Comparison of ENCODE assay signal across 9 cellular contexts in the genomic region with DNA sequence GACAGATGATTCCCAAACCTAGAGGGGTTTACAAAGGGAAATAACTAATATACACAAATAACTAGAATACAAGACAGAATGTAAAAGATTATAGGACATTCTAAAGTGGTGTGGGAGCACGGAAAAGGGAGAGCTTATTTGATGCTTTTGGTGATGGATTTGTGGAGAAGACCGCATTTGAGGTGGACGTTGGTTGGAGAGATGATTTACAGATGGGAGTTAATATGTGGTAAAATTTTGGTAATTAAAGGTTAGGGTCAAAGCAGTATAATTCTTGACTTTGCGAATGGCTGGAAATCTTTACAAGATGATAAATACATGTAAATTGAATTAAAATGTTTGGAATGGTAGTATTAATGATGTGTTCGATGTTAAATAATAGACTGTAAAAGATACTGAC. TPM values are rescaled to one million over a fixed set of nuclear protein-coding genes. Genes with fewer than 3 reads are reported as not detected.
DNase-seq lines count a peak whose midpoint lies in the region; ATAC-seq and TF ChIP-seq lines count a peak whose summit lies in the region.
"Had no signal": no experiment of that assay in that cellular context is flagged by ENCODE, and none has a peak within 500 bp of the region (broad histone marks: within the 10 kb centered on the region; RNA-seq: fewer than 3 reads in every experiment).

No MANE protein-coding gene starts in this region.

- H3K36me3 ChIP-seq in cardiac muscle cell, result no peaks in the 10 kb centered on the region
- no peaks in the 10 kb centered on the region for H3K36me3 ChIP-seq in thoracic aorta

- TF ChIP-seq CTCF in cardiac muscle cell (IDR thresholded peaks at IDR 0.05; ENCODE audit: low read depth, low read length) (no peak), thoracic aorta (IDR thresholded peaks at IDR 0.05) (no peak)

- H3K4me1 ChIP-seq in cardiac muscle cell (ENCODE audit: low read depth) (peaks cover 17% of the 10 kb centered on the region), thoracic aorta (ENCODE audit: control insufficient read depth in 1 of 2, low read depth in 2 of 2) (peaks cover 0 to 10% of the 10 kb centered on the region in 2 donors)

- no peak for DNase-seq in cardiac muscle cell (ENCODE audit: low read depth in 1 of 2, low spot score in 1 of 2)
- DNase-seq in cardiac septum (ENCODE audit: low spot score), result no peak
- DNase-seq in activated CD8-positive, alpha-beta T cell treated with anti-CD3 and anti-CD28 coated beads, Interleukin-2, amount 10 ng/mL, durations not matched to agents 7 days and 5 days, result no peak
- DNase-seq in thoracic aorta (ENCODE audit: low spot score), result no peak
- DNase-seq: NCI-H2029 had no signal

- intact Hi-C loops in cardiac septum (cut with DNase I), result loop anchor here (10.0 kb wide), 1 partner anchor 160 kb away; a partner anchor contains a TSS

- peak overlapping the region; percentile 87 for H3K4me3 Mint-ChIP-seq in activated CD8-positive, alpha-beta T cell treated with anti-CD3 and anti-CD28 coated beads, Interleukin-2, amount 10 ng/mL, durations not matched to agents 7 days and 5 days

- no peak overlapping the region for H3K27ac ChIP-seq in cardiac muscle cell
- no peak overlapping the region for H3K27ac ChIP-seq in thoracic aorta

- CTCF ChIA-PET in activated CD8-positive, alpha-beta T cell treated with anti-CD3 and anti-CD28 coated beads, Interleukin-2, amount 10 ng/mL, durations not matched to agents 7 days and 5 days (lab: Charles Lee), result interaction anchor here (1.4 to 1.9 kb wide), 2 partner anchors 30 to 187 kb away, joined by 3 to 5 read pairs; a partner anchor contains a TSS

- POLR2A ChIA-PET in activated CD8-positive, alpha-beta T cell treated with anti-CD3 and anti-CD28 coated beads, Interleukin-2, amount 10 ng/mL, durations not matched to agents 7 days and 5 days (lab: Charles Lee), result interaction anchor here (0.7 to 3.9 kb wide), 2 partner anchors 26 to 636 kb away, joined by 3 to 20 read pairs; a partner anchor contains a TSS

- no peaks in the 10 kb centered on the region for H3K9me3 ChIP-seq in cardiac muscle cell (ENCODE audit: low read depth)
- H3K9me3 ChIP-seq in iPS-18c (ENCODE audit: control insufficient read depth, insufficient read depth, low read length), result no peaks in the 10 kb centered on the region
- H3K9me3 ChIP-seq in thoracic aorta, result no peaks in the 10 kb centered on the region

- H3K9me3 Mint-ChIP-seq in activated CD8-positive, alpha-beta T cell treated with anti-CD3 and anti-CD28 coated beads, Interleukin-2, amount 10 ng/mL, durations not matched to agents 7 days and 5 days (ENCODE audit: insufficient read depth), result no peaks in the 10 kb centered on the region

- H3K36me3 Mint-ChIP-seq in activated CD8-positive, alpha-beta T cell treated with anti-CD3 and anti-CD28 coated beads, Interleukin-2, amount 10 ng/mL, durations not matched to agents 7 days and 5 days (ENCODE audit: low read depth), result peaks cover 16% of the 10 kb centered on the region

- H3K4me1 Mint-ChIP-seq in activated CD8-positive, alpha-beta T cell treated with anti-CD3 and anti-CD28 coated beads, Interleukin-2, amount 10 ng/mL, durations not matched to agents 7 days and 5 days (ENCODE audit: low read depth), result peaks cover 41% of the 10 kb centered on the region

- no peak for ATAC-seq in activated CD8-positive, alpha-beta T cell treated with anti-CD3 and anti-CD28 coated beads, Interleukin-2, amount 10 ng/mL, durations not matched to agents 7 days and 5 days
- ATAC-seq in thoracic aorta (ENCODE audit: insufficient number of reproducible peaks, low FRiP score, low read depth) (no peak), HG02973 (IDR thresholded peaks at IDR 0.05; ENCODE audit: unreplicated experiment) (no peak), GM19023 (IDR thresholded peaks at IDR 0.05; ENCODE audit: unreplicated experiment) (no peak), GM18520 (IDR thresholded peaks at IDR 0.05; ENCODE audit: unreplicated experiment) (no peak)

- H3K4me3 ChIP-seq in cardiac muscle cell (peak overlapping the region; percentile 89), iPS-18c (ENCODE audit: insufficient read depth, low read depth, low read length) (0 out of 2 replicates have a peak overlapping the region, but pooled peaks have one; percentile 94), thoracic aorta (peak overlapping the region; percentile 75)

- no peaks in the 10 kb centered on the region for H3K27me3 ChIP-seq in cardiac muscle cell
- no peaks in the 10 kb centered on the region for H3K27me3 ChIP-seq in thoracic aorta (replicated peaks; ENCODE audit: insufficient read depth)

- peak overlapping the region; percentile 99 for H3K27ac Mint-ChIP-seq in activated CD8-positive, alpha-beta T cell treated with anti-CD3 and anti-CD28 coated beads, Interleukin-2, amount 10 ng/mL, durations not matched to agents 7 days and 5 days

- H3K27me3 Mint-ChIP-seq in activated CD8-positive, alpha-beta T cell treated with anti-CD3 and anti-CD28 coated beads, Interleukin-2, amount 10 ng/mL, durations not matched to agents 7 days and 5 days (ENCODE audit: low read depth), result no peaks in the 10 kb centered on the region

RNA-seq across cellular contexts. Expression of a gene that starts 1.2 kb away (rescaled TPM):
- total RNA-seq in cardiac muscle cell (1.7 and 15.2 TPM in 2 replicates), cardiac septum (0.43 TPM), thoracic aorta (10 to 100 TPM in 1 of 2 donors, under 1 TPM in 1; 0.27 to 11.4 TPM)
- polyA plus RNA-seq in cardiac muscle cell, result 1.4 and 12.1 TPM in 2 replicates
- 10 to 100 TPM; 61.4 to 65.4 TPM for total RNA-seq in activated CD8-positive, alpha-beta T cell treated with anti-CD3 and anti-CD28 coated beads, Interleukin-2, amount 10 ng/mL, durations not matched to agents 7 days and 5 days

RNA-seq across cellular contexts. Expression of a gene that starts 26.1 kb away (rescaled TPM):
- total RNA-seq in cardiac muscle cell (20.3 and 22.7 TPM in 2 replicates), cardiac septum (8.7 TPM), thoracic aorta (1 to 10 TPM; 9.6 to 9.8 TPM)
- 19.7 and 20.3 TPM in 2 replicates for polyA plus RNA-seq in cardiac muscle cell
- total RNA-seq in activated CD8-positive, alpha-beta T cell treated with anti-CD3 and anti-CD28 coated beads, Interleukin-2, amount 10 ng/mL, durations not matched to agents 7 days and 5 days, result 10 to 100 TPM; 14.1 to 15.6 TPM

RNA-seq across cellular contexts. Expression of a gene that starts 30.4 kb away (rescaled TPM):
- total RNA-seq in cardiac muscle cell, result 16.7 and 20.2 TPM in 2 replicates
- 22.6 and 26.2 TPM in 2 replicates for polyA plus RNA-seq in cardiac muscle cell
- 21.3 TPM for total RNA-seq in cardiac septum
- total RNA-seq in activated CD8-positive, alpha-beta T cell treated with anti-CD3 and anti-CD28 coated beads, Interleukin-2, amount 10 ng/mL, durations not matched to agents 7 days and 5 days, result 10 to 100 TPM; 24.7 to 27.0 TPM
- 10 to 100 TPM; 15.8 to 53.1 TPM for total RNA-seq in thoracic aorta
